Comparison of ENCODE assay signal across 26 cellular contexts in genomic region chr2:159694500-159695040, GRCh38.
"Had no signal": no experiment of that assay in that cellular context is flagged by ENCODE, and none has a peak within 500 bp of the region (broad histone marks: within the 10 kb centered on the region; RNA-seq: fewer than 3 reads in every experiment).

No MANE protein-coding gene starts in this region.

- H3K27me3 Mint-ChIP-seq: activated naive CD8-positive, alpha-beta T cell treated with anti-CD3 and anti-CD28 coated beads, Interleukin-2, amount 10 ng/mL, durations not matched to agents 7 days and 5 days; T-helper 17 cell had no signal

- H3K4me1 ChIP-seq: adrenal gland, Peyer's patch, SJSA1 had no signal

- H3K4me1 Mint-ChIP-seq: activated naive CD8-positive, alpha-beta T cell treated with anti-CD3 and anti-CD28 coated beads, Interleukin-2, amount 10 ng/mL, durations not matched to agents 7 days and 5 days; T-helper 17 cell; WTC11 had no signal

- DNase-seq: activated CD4-positive, alpha-beta T cell treated with anti-CD3 and anti-CD28 coated beads for 48 hours; activated CD4-positive, alpha-beta T cell treated with anti-CD3 and anti-CD28 coated beads, Interleukin-2, amount 50 U/mL, for 4 hours; activated CD4-positive, CD25-positive, alpha-beta regulatory T cell treated with anti-CD3 and anti-CD28 coated beads, Interleukin-2, amount 50 U/mL, for 72 hours; activated CD8-positive, alpha-beta memory T cell treated with anti-CD3 and anti-CD28 coated beads, Interleukin-2, amount 50 U/mL, for 48 hours; activated CD8-positive, alpha-beta T cell treated with anti-CD3 and anti-CD28 coated beads, Interleukin-2, amount 10 ng/mL, durations not matched to agents 7 days and 5 days; activated effector memory CD4-positive, alpha-beta T cell treated with anti-CD3 and anti-CD28 coated beads, Interleukin-2, amount 50 U/mL, for 16 hours; activated naive CD4-positive, alpha-beta T cell treated with anti-CD3 and anti-CD28 coated beads for 36 hours; activated naive CD8-positive, alpha-beta T cell treated with anti-CD3 and anti-CD28 coated beads, Interleukin-2, amount 10 ng/mL, durations not matched to agents 7 days and 5 days; activated T-cell treated with anti-CD3 and anti-CD28 coated beads, Interleukin-2, amount 50 U/mL, for 1 hour; adrenal gland; anterior cingulate cortex; cerebellar nuclear complex; Karpas-422; NCI-H1092 treated with DMSO at 0.1 percent for 48 hours; NCI-H1436; NCI-H1694 treated with DMSO at 0.1 percent for 48 hours; NCI-H2029 treated with DMSO at 0.1 percent for 48 hours; NCI-H510A treated with DMSO at 0.1 percent for 48 hours; NCI-H69; Peyer's patch; Right ventricle myocardium superior; T-helper 17 cell; T-helper 9 cell had no signal

- H3K4me3 Mint-ChIP-seq: activated CD8-positive, alpha-beta T cell treated with anti-CD3 and anti-CD28 coated beads, Interleukin-2, amount 10 ng/mL, durations not matched to agents 7 days and 5 days; activated naive CD4-positive, alpha-beta T cell treated with anti-CD3 and anti-CD28 coated beads for 36 hours; activated naive CD8-positive, alpha-beta T cell treated with anti-CD3 and anti-CD28 coated beads, Interleukin-2, amount 10 ng/mL, durations not matched to agents 7 days and 5 days; T-helper 17 cell; WTC11 had no signal

- H3K4me3 ChIP-seq: adrenal gland, Peyer's patch, SJSA1 had no signal

- ATAC-seq: activated CD8-positive, alpha-beta T cell treated with anti-CD3 and anti-CD28 coated beads, Interleukin-2, amount 10 ng/mL, durations not matched to agents 7 days and 5 days; T-helper 17 cell; WTC11 had no signal

- H3K27ac Mint-ChIP-seq: activated CD8-positive, alpha-beta T cell treated with anti-CD3 and anti-CD28 coated beads, Interleukin-2, amount 10 ng/mL, durations not matched to agents 7 days and 5 days; activated naive CD4-positive, alpha-beta T cell treated with anti-CD3 and anti-CD28 coated beads for 36 hours; activated naive CD8-positive, alpha-beta T cell treated with anti-CD3 and anti-CD28 coated beads, Interleukin-2, amount 10 ng/mL, durations not matched to agents 7 days and 5 days; T-helper 17 cell; WTC11 had no signal

- H3K27me3 ChIP-seq: adrenal gland, Peyer's patch, SJSA1 had no signal

- H3K27ac ChIP-seq: adrenal gland, Peyer's patch, RWPE1, SJSA1 had no signal

- H3K36me3 ChIP-seq: adrenal gland, Peyer's patch, SJSA1 had no signal

- H3K9me3 ChIP-seq: adrenal gland, Peyer's patch, SJSA1 had no signal
